Comparison of ENCODE assay signal across 1 cellular context in genomic region chr10:103000050-103000449, GRCh38.
TF ChIP-seq lines count a peak whose summit lies in the region.

No MANE protein-coding gene starts in this region.

TF ChIP-seq in HEK293, 187 proteins besides CTCF, POLR2A, EP300 and RAD21 (continued from another document):
- peak; percentile 51; the same call in 1 of the 2 replicates for TF ChIP-seq ZNF214 (tag by site-specific recombination; IDR thresholded peaks at IDR 0.05; ENCODE audit: borderline replicate concordance)
- 0 out of 2 replicates have a peak, but pooled peaks have one; percentile 41 for TF ChIP-seq ZNF791 (tag by site-specific recombination; IDR thresholded peaks at IDR 0.05)
- 0 out of 2 replicates have a peak, but pooled peaks have one; percentile 29 for TF ChIP-seq ZNF341 (tag by site-specific recombination; IDR thresholded peaks at IDR 0.05; ENCODE audit: low read depth)
- TF ChIP-seq ZNF558 (tag by site-specific recombination; IDR thresholded peaks at IDR 0.05): peak; percentile 77; the same call in 1 of the 2 replicates
- TF ChIP-seq ZNF354C (tag by site-specific recombination; IDR thresholded peaks at IDR 0.05; ENCODE audit: borderline replicate concordance, low read depth): 0 out of 2 replicates have a peak, but pooled peaks have one; percentile 61
- TF ChIP-seq ZNF555 (tag by site-specific recombination; conservative IDR thresholded peaks at IDR 0.05): peak; percentile 88
- TF ChIP-seq REST (tag by site-specific recombination; IDR thresholded peaks at IDR 0.05): peak; percentile 67
- TF ChIP-seq ZNF501 (tag by site-specific recombination; IDR thresholded peaks at IDR 0.05): 0 out of 2 replicates have a peak, but pooled peaks have one; percentile 21
- peak; percentile 38 for TF ChIP-seq ZNF654 (tag by site-specific recombination; IDR thresholded peaks at IDR 0.05; ENCODE audit: low read depth)
- peak; percentile 64; the same call in 1 of the 2 replicates for TF ChIP-seq ZNF664 (tag by site-specific recombination; IDR thresholded peaks at IDR 0.05)
- TF ChIP-seq ZNF639 (tag by site-specific recombination; IDR thresholded peaks at IDR 0.05): 0 out of 2 replicates have a peak, but pooled peaks have one; percentile 19
- TF ChIP-seq ZNF426 (tag by site-specific recombination; IDR thresholded peaks at IDR 0.05): peak; percentile 93
- 0 out of 2 replicates have a peak, but pooled peaks have one; percentile 50 for TF ChIP-seq ZNF138 (tag by site-specific recombination; IDR thresholded peaks at IDR 0.05; ENCODE audit: borderline replicate concordance)
- TF ChIP-seq GFI1B (tag by site-specific recombination; IDR thresholded peaks at IDR 0.05): peak; percentile 68; the same call in 1 of the 2 replicates
- peak; percentile 42; the same call in 1 of the 2 replicates for TF ChIP-seq ZNF223 (tag by site-specific recombination; IDR thresholded peaks at IDR 0.05)
- TF ChIP-seq ZNF629 (tag by site-specific recombination; IDR thresholded peaks at IDR 0.05): peak; percentile 58; the same call in 1 of the 2 replicates
- peak; percentile 85; the same call in 1 of the 2 replicates for TF ChIP-seq ZNF404 (tag by site-specific recombination; IDR thresholded peaks at IDR 0.05)
- TF ChIP-seq ZBTB8A (tag by site-specific recombination; IDR thresholded peaks at IDR 0.05): peak; percentile 75
